ENCODE assay signal across 9 cellular contexts in genomic region chr17:78873519-78874340, GRCh38. TPM values are rescaled to one million over a fixed set of nuclear protein-coding genes. Genes with fewer than 3 reads are reported as not detected.
A peak's percentile ranks its signal among the peaks of the same experiment; 100 is the strongest.
DNase-seq lines count a peak whose midpoint lies in the region; ATAC-seq, FAIRE-seq and TF ChIP-seq lines count a peak whose summit lies in the region.
"Had no signal": no experiment of that assay in that cellular context is flagged by ENCODE, and none has a peak within 500 bp of the region (broad histone marks: within the 10 kb centered on the region; RNA-seq: fewer than 3 reads in every experiment).

No MANE protein-coding gene starts in this region.

- H3K27me3 Mint-ChIP-seq in astrocyte (ENCODE audit: low read depth, unreplicated experiment): no peaks in the 10 kb centered on the region

- no peak overlapping the region for H2AFZ ChIP-seq in astrocyte (ENCODE audit: low read depth, low read length)

- H4K20me1 ChIP-seq in astrocyte (ENCODE audit: insufficient read depth, low read length): peaks cover 27% of the 10 kb centered on the region

- H3K9me3 Mint-ChIP-seq in astrocyte (ENCODE audit: unreplicated experiment): no peaks in the 10 kb centered on the region

- H3K27ac ChIP-seq in astrocyte (ENCODE audit: low read depth, low read length) (peak overlapping the region; percentile 65), thoracic aorta (peak overlapping the region; percentile 9 to 59)
- H3K27ac ChIP-seq: VCaP had no signal

- H3K4me3 ChIP-seq in astrocyte (ENCODE audit: insufficient read depth, low read depth, low read length) (no peak overlapping the region), thoracic aorta (no peak overlapping the region)

- H3K27ac Mint-ChIP-seq in astrocyte (ENCODE audit: unreplicated experiment): no peak overlapping the region

- peaks cover 20% of the 10 kb centered on the region for H3K36me3 Mint-ChIP-seq in astrocyte (ENCODE audit: low read depth, unreplicated experiment)

- H3K4me1 Mint-ChIP-seq in astrocyte (ENCODE audit: low read depth, unreplicated experiment): peaks cover 18% of the 10 kb centered on the region

- peaks cover 46% of the 10 kb centered on the region for H3K79me2 ChIP-seq in astrocyte (ENCODE audit: insufficient read depth, low read length)

- H3K4me2 ChIP-seq in astrocyte (ENCODE audit: low read length): peak overlapping the region; percentile 40

- no peak overlapping the region for H3K4me3 Mint-ChIP-seq in astrocyte (ENCODE audit: unreplicated experiment)

- DNase-seq in M059J (ENCODE audit: low read depth) (peak; percentile 95), astrocyte (ENCODE audit: low read depth) (peak; percentile 74), inferior parietal cortex (ENCODE audit: extremely low spot score) (peak; percentile 50), thoracic aorta (ENCODE audit: low spot score) (no peak), NCI-H1105 treated with DMSO at 0.1 percent for 48 hours (lab: John Stamatoyannopoulos, UW) (no peak), AG20443 (ENCODE audit: low spot score) (no peak), posterior vena cava (ENCODE audit: low spot score) (no peak)

- H3K4me1 ChIP-seq in astrocyte (ENCODE audit: insufficient read depth, low read length) (peaks cover 29% of the 10 kb centered on the region), thoracic aorta (ENCODE audit: control insufficient read depth in 1 of 2, low read depth in 2 of 2) (peaks cover 30 to 53% of the 10 kb centered on the region in 2 donors)

- H3K27me3 ChIP-seq in astrocyte (ENCODE audit: insufficient read depth, low read length) (no peaks in the 10 kb centered on the region), thoracic aorta (replicated peaks; ENCODE audit: insufficient read depth) (no peaks in the 10 kb centered on the region)

- H3K36me3 ChIP-seq in astrocyte (ENCODE audit: insufficient read depth, low read length): peaks cover 22% of the 10 kb centered on the region
- H3K36me3 ChIP-seq in thoracic aorta: peaks cover 27% of the 10 kb centered on the region

- ATAC-seq in thoracic aorta (ENCODE audit: insufficient number of reproducible peaks, low FRiP score, low read depth): no peak
- no peak for ATAC-seq in GM19397 (IDR thresholded peaks at IDR 0.05; ENCODE audit: unreplicated experiment)

- TF ChIP-seq CTCF in astrocyte (IDR thresholded peaks at IDR 0.05; ENCODE audit: insufficient read depth, low read depth, low read length) (no peak), thoracic aorta (IDR thresholded peaks at IDR 0.05) (no peak)

- no peak for FAIRE-seq in astrocyte (lab: Jason Lieb, UNC)

- peak overlapping the region; percentile 5 for H3K9ac ChIP-seq in astrocyte (ENCODE audit: low read length)

- intact Hi-C loops in posterior vena cava (cut with DNase I): loop anchor here in 1 of 2 donors (5.0 kb wide), 1 partner anchor 49 kb away; no protein-coding TSS in a partner anchor

- no peaks in the 10 kb centered on the region for H3K9me3 ChIP-seq in astrocyte (ENCODE audit: insufficient read depth, low read depth, low read length)
- H3K9me3 ChIP-seq in thoracic aorta: no peaks in the 10 kb centered on the region

RNA-seq across cellular contexts. Expression of gene CEP295NL, which starts 29.3 kb away (rescaled TPM):
- total RNA-seq in M059J (2014; rRNA removed; shearing (Covaris generic)): 0.12 and 1.6 TPM in 2 replicates
- total RNA-seq in astrocyte: 1.3 and 1.6 TPM in 2 replicates
- total RNA-seq in thoracic aorta: 10 to 100 TPM in 1 of 2 donors, 1 to 10 TPM in 1; 6.8 to 13.0 TPM
- total RNA-seq in posterior vena cava: 1 to 10 TPM; 4.1 to 4.9 TPM

RNA-seq across cellular contexts. Expression of gene USP36, which starts 33.1 kb away (rescaled TPM):
- 18.4 and 26.1 TPM in 2 replicates for total RNA-seq in M059J (2014; rRNA removed; shearing (Covaris generic))
- total RNA-seq in astrocyte (48.1 and 51.0 TPM in 2 replicates), thoracic aorta (10 to 100 TPM; 40.3 to 95.9 TPM), posterior vena cava (10 to 100 TPM; 47.1 to 52.1 TPM)

RNA-seq across cellular contexts. Expression of gene TIMP2, which starts 51.5 kb away (rescaled TPM):
- total RNA-seq in M059J (2014; rRNA removed; shearing (Covaris generic)): 213 and 289 TPM in 2 replicates
- total RNA-seq in astrocyte (184 and 187 TPM in 2 replicates), thoracic aorta (100 to 1,000 TPM; 475 to 619 TPM), posterior vena cava (100 to 1,000 TPM; 484 to 701 TPM)

Comparison
In these comparisons a context has a peak if more than half of its experiments do, and no peak if none do; other contexts are left out.
1. DNase-seq: peak in M059J (single experiment), astrocyte (single experiment) and inferior parietal cortex (single experiment); none in thoracic aorta (single experiment), NCI-H1105 treated with DMSO at 0.1 percent for 48 hours (single experiment), AG20443 (single experiment) and posterior vena cava (single experiment).